In genomic region chr22:44215287-44215686, GRCh38 we compare ENCODE assay signal across 26 cellular contexts. TPM values are rescaled to one million over a fixed set of nuclear protein-coding genes. Genes with fewer than 3 reads are reported as not detected.
"Had no signal": no experiment of that assay in that cellular context is flagged by ENCODE, and none has a peak within 500 bp of the region (broad histone marks: within the 10 kb centered on the region; RNA-seq: fewer than 3 reads in every experiment).

No MANE protein-coding gene starts in this region.

- H3K36me3 ChIP-seq: gastrocnemius medialis, heart right ventricle, left lung, lower lobe of right lung had no signal

- H3K27me3 ChIP-seq: dorsolateral prefrontal cortex, gastrocnemius medialis had no signal

- H3K36me3 Mint-ChIP-seq: mesothelial cell of epicardium had no signal

- H3K27ac Mint-ChIP-seq: mesothelial cell of epicardium had no signal

- H3K9me3 ChIP-seq: mucosa of descending colon had no signal

- H3K4me1 Mint-ChIP-seq: mesothelial cell of epicardium had no signal

- H3K27me3 Mint-ChIP-seq: naive B cell had no signal

- H3K4me3 ChIP-seq: coronary artery, dorsolateral prefrontal cortex, gastrocnemius medialis, heart right ventricle, left lung, lower lobe of right lung, mucosa of descending colon had no signal

- H3K4me1 ChIP-seq: left lung, lower lobe of right lung had no signal

- H3K4me3 Mint-ChIP-seq: mesothelial cell of epicardium, naive B cell had no signal

- H3K27ac ChIP-seq: coronary artery, dorsolateral prefrontal cortex, epithelial cell of prostate, gastrocnemius medialis, heart right ventricle, left lung, lower lobe of right lung had no signal

- DNase-seq: dermis blood vessel endothelial cell; dorsolateral prefrontal cortex; effector CD4-positive, alpha-beta T cell; effector memory CD4-positive, alpha-beta T cell; erythroblast; foreskin fibroblast; foreskin melanocyte; gastrocnemius medialis; glutamatergic neuron; heart right ventricle; hippocampal formation; left cardiac atrium; left lung; left ventricle myocardium superior; lower lobe of right lung; mesenchymal stem cell; mucosa of descending colon; naive B cell had no signal

RNA-seq across cellular contexts. Expression of gene PARVG, which starts 34.6 kb away (rescaled TPM):
- total RNA-seq: glomerular endothelial cell, kidney epithelial cell, lung microvascular endothelial cell, myocyte had no signal
- polyA plus RNA-seq: keratinocyte had no signal
